ENCODE assay signal across 11 cellular contexts in genomic region chr5:112548246-112548982, GRCh38.
DNase-seq lines count a peak whose midpoint lies in the region; ATAC-seq, FAIRE-seq and TF ChIP-seq lines count a peak whose summit lies in the region.
"Had no signal": no experiment of that assay in that cellular context is flagged by ENCODE, and none has a peak within 500 bp of the region (broad histone marks: within the 10 kb centered on the region; RNA-seq: fewer than 3 reads in every experiment).

No MANE protein-coding gene starts in this region.

- no peak overlapping the region for H3K4me3 ChIP-seq in fibroblast of mammary gland (ENCODE audit: control insufficient read depth, low read depth, low read length)

- no peak for TF ChIP-seq CTCF in fibroblast of mammary gland (conservative IDR thresholded peaks at IDR 0.05; ENCODE audit: control insufficient read depth, insufficient read depth, low read depth, low read length)

- DNase-seq in activated CD4-positive, alpha-beta T cell treated with anti-CD3 and anti-CD28 coated beads for 48 hours, result peak; percentile 9
- no peak for DNase-seq in activated CD4-positive, alpha-beta T cell treated with anti-CD3 and anti-CD28 coated beads, Interleukin-2, amount 50 U/mL, for 4 hours
- peak; percentile 79 for DNase-seq in RCC 7860 (ENCODE audit: low spot score)
- peak; percentile 46 for DNase-seq in fibroblast of mammary gland (ENCODE audit: low read depth)
- DNase-seq in renal cortical epithelial cell (ENCODE audit: low read depth), result peak; percentile 84
- no peak for DNase-seq in stimulated activated naive CD4-positive, alpha-beta T cell (lab: John Stamatoyannopoulos, UW)
- no peak for DNase-seq in NCI-H146 (lab: John Stamatoyannopoulos, UW)
- DNase-seq: activated CD4-positive, alpha-beta T cell treated with anti-CD3 and anti-CD28 coated beads, Interleukin-2, amount 50 U/mL, for 1 hour; AML-193; central memory CD4-positive, alpha-beta T cell had no signal

- no peak for ATAC-seq in GM21786 (IDR thresholded peaks at IDR 0.05; ENCODE audit: unreplicated experiment)

- peak; percentile 86 for FAIRE-seq in RCC 7860 (lab: Jason Lieb, UNC)

Comparison
In these comparisons a context has a peak if more than half of its experiments do, and no peak if none do; other contexts are left out.
1. DNase-seq: peak in activated CD4-positive, alpha-beta T cell treated with anti-CD3 and anti-CD28 coated beads for 48 hours (single experiment), RCC 7860 (single experiment), fibroblast of mammary gland (single experiment) and renal cortical epithelial cell (single experiment); none in activated CD4-positive, alpha-beta T cell treated with anti-CD3 and anti-CD28 coated beads, Interleukin-2, amount 50 U/mL, for 4 hours (0 of 2), stimulated activated naive CD4-positive, alpha-beta T cell (0 of 6) and NCI-H146 (single experiment).